In genomic region chr9:127805620-127806019, GRCh38 we compare ENCODE assay signal across 8 cellular contexts. TPM values are rescaled to one million over a fixed set of nuclear protein-coding genes. Genes with fewer than 3 reads are reported as not detected.
DNase-seq lines count a peak whose midpoint lies in the region; ATAC-seq and TF ChIP-seq lines count a peak whose summit lies in the region.

No MANE protein-coding gene starts in this region.

- no peak overlapping the region for H3K4me2 ChIP-seq in OCI-LY3 (ENCODE audit: low read length)

- intact Hi-C loops in posterior cingulate gyrus (cut with DNase I), result loop anchor here (10.0 kb wide), 1 partner anchor 69 kb away; the partner anchor contains the start of gene AK1

- H3K27me3 ChIP-seq in cardiac muscle cell, result no peaks in the 10 kb centered on the region
- no peaks in the 10 kb centered on the region for H3K27me3 ChIP-seq in right atrium auricular region
- no peaks in the 10 kb centered on the region for H3K27me3 ChIP-seq in OCI-LY3 (ENCODE audit: low read depth, low read length)

- peak; percentile 31 for TF ChIP-seq CTCF in cardiac muscle cell (IDR thresholded peaks at IDR 0.05; ENCODE audit: low read depth, low read length)
- TF ChIP-seq CTCF in right atrium auricular region (IDR thresholded peaks at IDR 0.05), result peak in 1 of 2 donors; percentile 35
- TF ChIP-seq CTCF in OCI-LY3 (IDR thresholded peaks at IDR 0.05; ENCODE audit: low read depth, low read length), result peak; percentile 40

- DNase-seq in cardiac muscle cell (ENCODE audit: low read depth in 1 of 2, low spot score in 1 of 2) (peak; percentile 42 to 67), right atrium auricular region (ENCODE audit: low spot score) (no peak), dermis blood vessel endothelial cell (peak; percentile 78), posterior cingulate gyrus (no peak), NCI-H1105 (lab: John Stamatoyannopoulos, UW) (no peak)
- peak; percentile 67 for DNase-seq in stimulated activated naive CD8-positive, alpha-beta T cell treated with anti-CD3 and anti-CD28 coated beads, Interleukin-15, Interleukin-2, amounts not matched to agents 100 U/mL and 50 U/mL, for 24 hours

- H3K9me3 ChIP-seq in cardiac muscle cell (ENCODE audit: low read depth) (no peaks in the 10 kb centered on the region), right atrium auricular region (no peaks in the 10 kb centered on the region), OCI-LY3 (ENCODE audit: insufficient read depth, low read length) (no peaks in the 10 kb centered on the region)

- H3K4me3 ChIP-seq in cardiac muscle cell, result no peak overlapping the region
- no peak overlapping the region for H3K4me3 ChIP-seq in right atrium auricular region
- no peak overlapping the region for H3K4me3 ChIP-seq in OCI-LY3 (ENCODE audit: low read length)

- H3K79me2 ChIP-seq in OCI-LY3 (ENCODE audit: low read length), result peaks cover 23% of the 10 kb centered on the region

- no peak overlapping the region for H2AFZ ChIP-seq in OCI-LY3 (ENCODE audit: low read depth, low read length)

- H4K20me1 ChIP-seq in OCI-LY3 (ENCODE audit: insufficient read depth, low read length), result 0 out of 2 replicates have a peak, but pooled peaks cover 4% of the 10 kb centered on the region

- H3K9ac ChIP-seq in OCI-LY3 (ENCODE audit: low read length), result no peak overlapping the region

- H3K27ac ChIP-seq in cardiac muscle cell, result no peak overlapping the region
- H3K27ac ChIP-seq in right atrium auricular region, result peak overlapping the region in 1 of 2 donors; percentile 15
- H3K27ac ChIP-seq in OCI-LY3 (ENCODE audit: low read length), result no peak overlapping the region

- H3K4me1 ChIP-seq in cardiac muscle cell (ENCODE audit: low read depth) (peaks cover 29% of the 10 kb centered on the region), right atrium auricular region (peaks cover 0 to 45% of the 10 kb centered on the region in 2 donors), OCI-LY3 (ENCODE audit: low read length) (peaks cover 16% of the 10 kb centered on the region)

- H3K36me3 ChIP-seq in cardiac muscle cell, result peaks cover 9% of the 10 kb centered on the region
- peaks cover 16% of the 10 kb centered on the region for H3K36me3 ChIP-seq in right atrium auricular region
- H3K36me3 ChIP-seq in OCI-LY3 (replicated peaks; ENCODE audit: low read depth, low read length), result peaks cover 38% of the 10 kb centered on the region

- no peak for ATAC-seq in stimulated activated naive CD8-positive, alpha-beta T cell treated with anti-CD3 and anti-CD28 coated beads, Interleukin-15, Interleukin-2, amounts not matched to agents 100 U/mL and 50 U/mL, for 24 hours
- ATAC-seq in GM21619 (IDR thresholded peaks at IDR 0.05; ENCODE audit: unreplicated experiment), result no peak

RNA-seq across cellular contexts. Expression of gene FPGS, which starts 2.9 kb away (rescaled TPM):
- 112 and 123 TPM in 2 replicates for total RNA-seq in cardiac muscle cell
- 78.3 and 111 TPM in 2 replicates for polyA plus RNA-seq in cardiac muscle cell
- 10 to 100 TPM; 43.9 to 47.0 TPM for total RNA-seq in right atrium auricular region
- total RNA-seq in dermis blood vessel endothelial cell, result 64.2 and 93.8 TPM in 2 replicates

RNA-seq across cellular contexts. Expression of gene CDK9, which starts 19.8 kb away (rescaled TPM):
- 85.1 and 162 TPM in 2 replicates for total RNA-seq in cardiac muscle cell
- 139 and 193 TPM in 2 replicates for polyA plus RNA-seq in cardiac muscle cell
- 10 to 100 TPM; 37.2 to 53.3 TPM for total RNA-seq in right atrium auricular region
- 102 and 116 TPM in 2 replicates for total RNA-seq in dermis blood vessel endothelial cell

RNA-seq across cellular contexts. Expression of gene SH2D3C, which starts 27.2 kb away (rescaled TPM):
- total RNA-seq in cardiac muscle cell (3.5 and 9.9 TPM in 2 replicates), right atrium auricular region (10 to 100 TPM; 11.5 to 16.5 TPM), dermis blood vessel endothelial cell (77.8 and 95.6 TPM in 2 replicates)
- 3.7 and 9.4 TPM in 2 replicates for polyA plus RNA-seq in cardiac muscle cell

RNA-seq across cellular contexts. Expression of gene ENG, which starts 48.8 kb away (rescaled TPM):
- total RNA-seq in cardiac muscle cell, result 6.9 and 15.8 TPM in 2 replicates
- polyA plus RNA-seq in cardiac muscle cell, result 12.6 and 35.4 TPM in 2 replicates
- 100 to 1,000 TPM; 142 to 511 TPM for total RNA-seq in right atrium auricular region
- total RNA-seq in dermis blood vessel endothelial cell, result 84.2 and 165 TPM in 2 replicates

Comparison
In these comparisons a context has a peak if more than half of its experiments do, and no peak if none do; other contexts are left out.
1. DNase-seq: peak in cardiac muscle cell (2 of 2), dermis blood vessel endothelial cell (single experiment) and stimulated activated naive CD8-positive, alpha-beta T cell treated with anti-CD3 and anti-CD28 coated beads, Interleukin-15, Interleukin-2, amounts not matched to agents 100 U/mL and 50 U/mL, for 24 hours (single experiment); none in right atrium auricular region (single experiment), posterior cingulate gyrus (0 of 10) and NCI-H1105 (single experiment).